ENCODE assay signal across 1 cellular context in genomic region chr18:23629444-23629946, GRCh38.
TF ChIP-seq lines count a peak whose summit lies in the region.

No MANE protein-coding gene starts in this region.

TF ChIP-seq in HEK293, 187 proteins besides CTCF, POLR2A, EP300 and RAD21 (continued from another document and continues in another):
- TF ChIP-seq PRDM2 (tag by site-specific recombination; IDR thresholded peaks at IDR 0.05; ENCODE audit: borderline replicate concordance) (no peak), ZNF596 (tag by site-specific recombination; IDR thresholded peaks at IDR 0.05) (no peak), SCRT1 (tag by site-specific recombination; IDR thresholded peaks at IDR 0.05; ENCODE audit: borderline replicate concordance) (no peak), ZNF558 (tag by site-specific recombination; IDR thresholded peaks at IDR 0.05) (no peak), ZNF548 (tag by site-specific recombination; IDR thresholded peaks at IDR 0.05) (no peak), ZNF544 (tag by site-specific recombination; IDR thresholded peaks at IDR 0.05) (no peak), ZNF664 (tag by site-specific recombination; IDR thresholded peaks at IDR 0.05) (no peak), ZBTB44 (tag by site-specific recombination; IDR thresholded peaks at IDR 0.05) (no peak), ZFP41 (tag by site-specific recombination; IDR thresholded peaks at IDR 0.05; ENCODE audit: borderline replicate concordance) (no peak), SCRT2 (tag by site-specific recombination; IDR thresholded peaks at IDR 0.05) (no peak), ZBTB20 (tag by site-specific recombination; IDR thresholded peaks at IDR 0.05) (no peak), ZNF530 (tag by site-specific recombination; IDR thresholded peaks at IDR 0.05; ENCODE audit: low read depth) (no peak), ZNF132 (tag by site-specific recombination; IDR thresholded peaks at IDR 0.05; ENCODE audit: borderline replicate concordance) (no peak), ZNF239 (tag by site-specific recombination; IDR thresholded peaks at IDR 0.05) (no peak), ZNF571 (tag by site-specific recombination; IDR thresholded peaks at IDR 0.05) (no peak), ZNF473 (tag by site-specific recombination; IDR thresholded peaks at IDR 0.05) (no peak), ZBTB17 (tag by site-specific recombination; IDR thresholded peaks at IDR 0.05) (peak; percentile 43; the same call in 1 of the 2 replicates), ZSCAN23 (tag by site-specific recombination; IDR thresholded peaks at IDR 0.05) (no peak), ZNF704 (tag by site-specific recombination; IDR thresholded peaks at IDR 0.05) (no peak), ZNF677 (tag by site-specific recombination; IDR thresholded peaks at IDR 0.05) (no peak), PRDM1 (tag by site-specific recombination; IDR thresholded peaks at IDR 0.05) (no peak), ZBTB10 (tag by site-specific recombination; IDR thresholded peaks at IDR 0.05) (no peak), PBX3 (CRISPR knock-in tag; IDR thresholded peaks at IDR 0.05) (no peak), ZNF18 (tag by site-specific recombination; IDR thresholded peaks at IDR 0.05) (no peak), ZNF335 (tag by site-specific recombination; conservative IDR thresholded peaks at IDR 0.05) (no peak), KLF8 (tag by site-specific recombination; IDR thresholded peaks at IDR 0.05) (no peak), SALL2 (tag by site-specific recombination; IDR thresholded peaks at IDR 0.05; ENCODE audit: borderline replicate concordance) (no peak), ZBTB26 (tag by site-specific recombination; optimal IDR thresholded peaks at IDR 0.05) (no peak), ZNF341 (tag by site-specific recombination; IDR thresholded peaks at IDR 0.05; ENCODE audit: low read depth) (no peak), ATF2 (tag by site-specific recombination; IDR thresholded peaks at IDR 0.05; ENCODE audit: low read depth) (no peak), HOXC10 (CRISPR knock-in tag; IDR thresholded peaks at IDR 0.05) (no peak), MYNN (tag by site-specific recombination; IDR thresholded peaks at IDR 0.05; ENCODE audit: borderline replicate concordance) (no peak), ZNF324 (tag by site-specific recombination; IDR thresholded peaks at IDR 0.05) (no peak), ZFP69B (tag by site-specific recombination; IDR thresholded peaks at IDR 0.05) (no peak), ZNF155 (tag by site-specific recombination; IDR thresholded peaks at IDR 0.05) (no peak), ZNF658 (tag by site-specific recombination; IDR thresholded peaks at IDR 0.05) (no peak), MEIS1 (CRISPR knock-in tag; IDR thresholded peaks at IDR 0.05; ENCODE audit: borderline replicate concordance) (no peak), ZBTB7A (tag by site-specific recombination; IDR thresholded peaks at IDR 0.05; ENCODE audit: low read depth) (no peak), ZNF76 (tag by site-specific recombination; IDR thresholded peaks at IDR 0.05; ENCODE audit: borderline replicate concordance, low read depth) (no peak), ZSCAN30 (tag by site-specific recombination; IDR thresholded peaks at IDR 0.05) (0 out of 2 replicates have a peak, but pooled peaks have one; percentile 7), KLF10 (tag by site-specific recombination; IDR thresholded peaks at IDR 0.05) (0 out of 2 replicates have a peak, but pooled peaks have one; percentile 31), ZNF292 (tag by site-specific recombination; IDR thresholded peaks at IDR 0.05; ENCODE audit: borderline replicate concordance, low read depth) (no peak), ZNF350 (tag by site-specific recombination; IDR thresholded peaks at IDR 0.05) (no peak), ZXDB (tag by site-specific recombination; IDR thresholded peaks at IDR 0.05) (peak; percentile 64), GLI2 (tag by site-specific recombination; IDR thresholded peaks at IDR 0.05; ENCODE audit: borderline replicate concordance, low read depth) (no peak), ZIC2 (tag by site-specific recombination; IDR thresholded peaks at IDR 0.05) (no peak), ZNF138 (tag by site-specific recombination; IDR thresholded peaks at IDR 0.05; ENCODE audit: borderline replicate concordance) (no peak), ZNF362 (tag by site-specific recombination; IDR thresholded peaks at IDR 0.05) (no peak)
